In genomic region chr11:73252577-73253191, GRCh38 we compare ENCODE assay signal across 10 cellular contexts. TPM values are rescaled to one million over a fixed set of nuclear protein-coding genes. Genes with fewer than 3 reads are reported as not detected.
DNase-seq lines count a peak whose midpoint lies in the region; ATAC-seq and TF ChIP-seq lines count a peak whose summit lies in the region.
"Had no signal": no experiment of that assay in that cellular context is flagged by ENCODE, and none has a peak within 500 bp of the region (broad histone marks: within the 10 kb centered on the region; RNA-seq: fewer than 3 reads in every experiment).

No MANE protein-coding gene starts in this region.

- H3K36me3 Mint-ChIP-seq in activated CD4-positive, alpha-beta T cell treated with anti-CD3 and anti-CD28 coated beads, Interleukin-2, amount 10 ng/mL, durations not matched to agents 24 days and 14 days (ENCODE audit: low read depth) = no peaks in the 10 kb centered on the region
- no peaks in the 10 kb centered on the region for H3K36me3 Mint-ChIP-seq in neural crest cell (ENCODE audit: low read depth)

- CTCF ChIA-PET in HEK293T (lab: Yijun Ruan, JAX) = interaction anchor here (0.6 to 1.0 kb wide), 7 partner anchors 8 to 1196 kb away, joined by 3 to 5 read pairs (median 3); no protein-coding TSS in a partner anchor

- intact Hi-C loops in activated CD4-positive, alpha-beta T cell treated with anti-CD3 and anti-CD28 coated beads, Interleukin-2, amount 10 ng/mL, durations not matched to agents 24 days and 14 days (cut with micrococcal nuclease) = no loop called here

- POLR2A ChIA-PET in HEK293T (lab: Yijun Ruan, JAX) = no interaction called here

- H3K4me1 Mint-ChIP-seq in activated CD4-positive, alpha-beta T cell treated with anti-CD3 and anti-CD28 coated beads, Interleukin-2, amount 10 ng/mL, durations not matched to agents 24 days and 14 days = peaks cover 3% of the 10 kb centered on the region
- H3K4me1 Mint-ChIP-seq in neural crest cell = peaks cover 6% of the 10 kb centered on the region

- H3K27ac Mint-ChIP-seq in activated CD4-positive, alpha-beta T cell treated with anti-CD3 and anti-CD28 coated beads, Interleukin-2, amount 10 ng/mL, durations not matched to agents 24 days and 14 days = no peak overlapping the region
- no peak overlapping the region for H3K27ac Mint-ChIP-seq in neural crest cell (ENCODE audit: unreplicated experiment)

- TF ChIP-seq CTCF in VCaP (conservative IDR thresholded peaks at IDR 0.05) (peak; percentile 63), neural crest cell (conservative IDR thresholded peaks at IDR 0.05) (peak; percentile 29)

- no peak for ATAC-seq in HG02938 (IDR thresholded peaks at IDR 0.05; ENCODE audit: unreplicated experiment)

- H3K9me3 Mint-ChIP-seq in activated CD4-positive, alpha-beta T cell treated with anti-CD3 and anti-CD28 coated beads, Interleukin-2, amount 10 ng/mL, durations not matched to agents 24 days and 14 days = no peaks in the 10 kb centered on the region
- H3K9me3 Mint-ChIP-seq in neural crest cell = no peaks in the 10 kb centered on the region

- peak; percentile 76 for DNase-seq in activated CD4-positive, alpha-beta T cell treated with anti-CD3 and anti-CD28 coated beads, Interleukin-2, amount 10 ng/mL, durations not matched to agents 24 days and 14 days
- no peak for DNase-seq in activated CD4-positive, alpha-beta T cell treated with anti-CD3 and anti-CD28 coated beads, Interleukin-2, amount 50 U/mL, for 4 hours
- DNase-seq in MV-4-11 (lab: John Stamatoyannopoulos, UW) = peak; percentile 34
- no peak for DNase-seq in neural crest cell (ENCODE audit: low read depth, low spot score)
- DNase-seq in HEK293T (ENCODE audit: extremely low spot score) = no peak
- DNase-seq in iPS-NIHi7 (ENCODE audit: extremely low spot score) = no peak
- DNase-seq: NCI-H774, testis had no signal

- H3K27ac ChIP-seq in VCaP = no peak overlapping the region
- H3K27ac ChIP-seq: testis had no signal

- no peaks in the 10 kb centered on the region for H3K27me3 Mint-ChIP-seq in activated CD4-positive, alpha-beta T cell treated with anti-CD3 and anti-CD28 coated beads, Interleukin-2, amount 10 ng/mL, durations not matched to agents 24 days and 14 days
- H3K27me3 Mint-ChIP-seq in neural crest cell (ENCODE audit: low read depth) = no peaks in the 10 kb centered on the region

- no peak overlapping the region for H3K4me3 Mint-ChIP-seq in activated CD4-positive, alpha-beta T cell treated with anti-CD3 and anti-CD28 coated beads, Interleukin-2, amount 10 ng/mL, durations not matched to agents 24 days and 14 days
- no peak overlapping the region for H3K4me3 Mint-ChIP-seq in neural crest cell

TF ChIP-seq in HEK293T, 16 proteins besides CTCF, POLR2A, EP300 and RAD21:
- TF ChIP-seq FOXM1 (IDR thresholded peaks at IDR 0.05; ENCODE audit: borderline replicate concordance) = no peak
- TF ChIP-seq ELF4 (IDR thresholded peaks at IDR 0.05) = no peak
- TF ChIP-seq BHLHE40 (IDR thresholded peaks at IDR 0.05; ENCODE audit: borderline replicate concordance) = no peak
- TF ChIP-seq FOXA1 (IDR thresholded peaks at IDR 0.05) = no peak
- TF ChIP-seq ARNT (IDR thresholded peaks at IDR 0.05) = no peak
- TF ChIP-seq TARDBP (IDR thresholded peaks at IDR 0.05) = no peak
- TF ChIP-seq L3MBTL2 (conservative IDR thresholded peaks at IDR 0.05) = no peak
- no peak for TF ChIP-seq FOXK2 (IDR thresholded peaks at IDR 0.05)
- TF ChIP-seq NFRKB (IDR thresholded peaks at IDR 0.05) = no peak
- no peak for TF ChIP-seq CTBP1 (IDR thresholded peaks at IDR 0.05; ENCODE audit: borderline replicate concordance)
- no peak for TF ChIP-seq PKNOX1 (IDR thresholded peaks at IDR 0.05)
- no peak for TF ChIP-seq LEF1 (IDR thresholded peaks at IDR 0.05; ENCODE audit: borderline replicate concordance)
- TF ChIP-seq SUZ12 (IDR thresholded peaks at IDR 0.05) = no peak
- TF ChIP-seq ZNF384 (IDR thresholded peaks at IDR 0.05) = no peak
- no peak for TF ChIP-seq HDGF (IDR thresholded peaks at IDR 0.05; ENCODE audit: borderline replicate concordance)
- no peak for TF ChIP-seq SP1 (IDR thresholded peaks at IDR 0.05)

RNA-seq across cellular contexts. Expression of gene P2RY6, which starts 19.5 kb away (rescaled TPM):
- not detected in 2 replicates for total RNA-seq in activated CD4-positive, alpha-beta T cell treated with anti-CD3 and anti-CD28 coated beads, Interleukin-2, amount 10 ng/mL, durations not matched to agents 24 days and 14 days
- total RNA-seq in neural crest cell = not detected in 2 replicates

RNA-seq across cellular contexts. Expression of gene P2RY2, which starts 34.6 kb away (rescaled TPM):
- total RNA-seq in activated CD4-positive, alpha-beta T cell treated with anti-CD3 and anti-CD28 coated beads, Interleukin-2, amount 10 ng/mL, durations not matched to agents 24 days and 14 days = not detected in 2 replicates
- total RNA-seq in neural crest cell = 0.14 and 0.27 TPM in 2 replicates

RNA-seq across cellular contexts. Expression of gene ARHGEF17, which starts 55.4 kb away (rescaled TPM):
- 0.05 TPM in 1 of 2 replicates, not detected in the other for total RNA-seq in activated CD4-positive, alpha-beta T cell treated with anti-CD3 and anti-CD28 coated beads, Interleukin-2, amount 10 ng/mL, durations not matched to agents 24 days and 14 days
- 51.3 and 55.7 TPM in 2 replicates for total RNA-seq in neural crest cell

Comparison
In these comparisons a context has a peak if more than half of its experiments do, and no peak if none do; other contexts are left out.
1. DNase-seq: peak in activated CD4-positive, alpha-beta T cell treated with anti-CD3 and anti-CD28 coated beads, Interleukin-2, amount 10 ng/mL, durations not matched to agents 24 days and 14 days (single experiment) and MV-4-11 (single experiment); none in activated CD4-positive, alpha-beta T cell treated with anti-CD3 and anti-CD28 coated beads, Interleukin-2, amount 50 U/mL, for 4 hours (0 of 2), neural crest cell (single experiment), HEK293T (single experiment) and iPS-NIHi7 (single experiment).
2. RNA of gene ARHGEF17, which starts 55.4 kb away (total RNA-seq): 51.3 to 55.7 TPM in neural crest cell; 0.05 TPM in activated CD4-positive, alpha-beta T cell treated with anti-CD3 and anti-CD28 coated beads, Interleukin-2, amount 10 ng/mL, durations not matched to agents 24 days and 14 days; every median in the first group is over 10 times any median in the second.